Comparison of ENCODE assay signal across 13 cellular contexts in genomic region chr17:40614431-40615294, GRCh38. TPM values are rescaled to one million over a fixed set of nuclear protein-coding genes. Genes with fewer than 3 reads are reported as not detected.
DNase-seq lines count a peak whose midpoint lies in the region; ATAC-seq and TF ChIP-seq lines count a peak whose summit lies in the region.
"Had no signal": no experiment of that assay in that cellular context is flagged by ENCODE, and none has a peak within 500 bp of the region (broad histone marks: within the 10 kb centered on the region; RNA-seq: fewer than 3 reads in every experiment).

No MANE protein-coding gene starts in this region.

- H3K36me3 Mint-ChIP-seq in activated T-cell treated with anti-CD3 and anti-CD28 coated beads, Interleukin-2, amount 50 U/mL, for 72 hours (ENCODE audit: insufficient read depth in 2 of 2) = no peaks in the 10 kb centered on the region
- H3K36me3 Mint-ChIP-seq in nephron progenitor cell (ENCODE audit: low read depth) = no peaks in the 10 kb centered on the region

- peaks cover 0 to 2% of the 10 kb centered on the region in 2 donors for H3K4me1 ChIP-seq in right atrium auricular region
- H3K4me1 ChIP-seq: pancreas had no signal

- H3K9me3 ChIP-seq in right atrium auricular region = no peaks in the 10 kb centered on the region
- H3K9me3 ChIP-seq: heart left ventricle, pancreas had no signal

- H3K4me3 Mint-ChIP-seq in activated T-cell treated with anti-CD3 and anti-CD28 coated beads, Interleukin-2, amount 50 U/mL, for 72 hours = peak overlapping the region; percentile 81 to 87
- no peak overlapping the region for H3K4me3 Mint-ChIP-seq in nephron progenitor cell

- DNase-seq in stimulated activated CD4-positive, alpha-beta T cell treated with anti-CD3 and anti-CD28 coated beads, Interleukin-15, amount 100 ng/mL, for 24 hours = peak; percentile 32
- DNase-seq in stimulated activated CD4-positive, alpha-beta T cell treated with anti-CD3 and anti-CD28 coated beads, Interleukin-4, amount 100 ng/mL, for 4 hours = no peak
- no peak for DNase-seq in activated T-cell treated with anti-CD3 and anti-CD28 coated beads, Interleukin-2, amount 50 U/mL, for 72 hours
- DNase-seq in coronary artery (ENCODE audit: low spot score) = no peak
- no peak for DNase-seq in right atrium auricular region (ENCODE audit: low spot score)
- no peak for DNase-seq in NCI-H128 (lab: John Stamatoyannopoulos, UW; ENCODE audit: unreplicated experiment)
- no peak for DNase-seq in nephron progenitor cell
- DNase-seq: activated CD4-positive, CD25-positive, alpha-beta regulatory T cell treated with anti-CD3 and anti-CD28 coated beads, Interleukin-2, amount 50 U/mL, for 72 hours had no signal

- H3K4me1 Mint-ChIP-seq in activated T-cell treated with anti-CD3 and anti-CD28 coated beads, Interleukin-2, amount 50 U/mL, for 72 hours (ENCODE audit: low read depth) = peaks cover 95% of the 10 kb centered on the region
- peaks cover 7% of the 10 kb centered on the region for H3K4me1 Mint-ChIP-seq in nephron progenitor cell

- H3K27ac ChIP-seq in coronary artery (no peak overlapping the region), right atrium auricular region (no peak overlapping the region)
- H3K27ac ChIP-seq: cardiac muscle cell, pancreas had no signal

- ATAC-seq in HG02852 (IDR thresholded peaks at IDR 0.05; ENCODE audit: unreplicated experiment) = peak; percentile 35
- peak; percentile 15 to 36 for ATAC-seq in activated T-cell treated with anti-CD3 and anti-CD28 coated beads, Interleukin-2, amount 50 U/mL, for 72 hours (replicated peaks in 1 of 2)

- H3K27me3 ChIP-seq in right atrium auricular region = no peaks in the 10 kb centered on the region
- H3K27me3 ChIP-seq: cardiac muscle cell had no signal

- no peaks in the 10 kb centered on the region for H3K27me3 Mint-ChIP-seq in activated T-cell treated with anti-CD3 and anti-CD28 coated beads, Interleukin-2, amount 50 U/mL, for 72 hours (ENCODE audit: low read depth)
- H3K27me3 Mint-ChIP-seq in nephron progenitor cell (ENCODE audit: low read depth, poor library complexity) = peaks cover 46% of the 10 kb centered on the region

- peak overlapping the region; percentile 95 for H3K27ac Mint-ChIP-seq in activated T-cell treated with anti-CD3 and anti-CD28 coated beads, Interleukin-2, amount 50 U/mL, for 72 hours
- no peak overlapping the region for H3K27ac Mint-ChIP-seq in nephron progenitor cell

- H3K9me3 Mint-ChIP-seq in activated T-cell treated with anti-CD3 and anti-CD28 coated beads, Interleukin-2, amount 50 U/mL, for 72 hours = no peaks in the 10 kb centered on the region
- no peaks in the 10 kb centered on the region for H3K9me3 Mint-ChIP-seq in nephron progenitor cell

- TF ChIP-seq CTCF in coronary artery (IDR thresholded peaks at IDR 0.05) (no peak), right atrium auricular region (IDR thresholded peaks at IDR 0.05) (no peak), nephron progenitor cell (IDR thresholded peaks at IDR 0.05) (no peak)

- H3K36me3 ChIP-seq in right atrium auricular region = no peaks in the 10 kb centered on the region
- H3K36me3 ChIP-seq: cardiac muscle cell, heart left ventricle, pancreas had no signal

- H3K4me3 ChIP-seq in coronary artery (no peak overlapping the region), right atrium auricular region (no peak overlapping the region)
- H3K4me3 ChIP-seq: cardiac muscle cell, heart left ventricle, pancreas had no signal

RNA-seq across cellular contexts. Expression of gene SMARCE1, which starts 33.0 kb away (rescaled TPM):
- 100 to 1,000 TPM in 1 of 2 donors, 10 to 100 TPM in 1; 98.1 to 114 TPM for total RNA-seq in activated T-cell treated with anti-CD3 and anti-CD28 coated beads, Interleukin-2, amount 50 U/mL, for 72 hours
- total RNA-seq in right atrium auricular region = 10 to 100 TPM; 50.4 to 54.9 TPM

RNA-seq across cellular contexts. Expression of gene CCR7, which starts 49.4 kb away (rescaled TPM):
- 100 to 1,000 TPM; 311 to 371 TPM for total RNA-seq in activated T-cell treated with anti-CD3 and anti-CD28 coated beads, Interleukin-2, amount 50 U/mL, for 72 hours
- under 1 TPM in 1 of 2 donors, not detected in 1; 0.28 TPM for total RNA-seq in right atrium auricular region
- total RNA-seq: cardiac muscle cell had no signal

RNA-seq across cellular contexts. Expression of gene KRT222, which starts 50.3 kb away (rescaled TPM):
- total RNA-seq in activated T-cell treated with anti-CD3 and anti-CD28 coated beads, Interleukin-2, amount 50 U/mL, for 72 hours = not detected
- total RNA-seq in right atrium auricular region = under 1 TPM in 1 of 2 donors, not detected in 1; 0.94 TPM
- total RNA-seq: cardiac muscle cell, IMR-90 had no signal

Comparison
In these comparisons a context has a peak if more than half of its experiments do, and no peak if none do; other contexts are left out.
1. RNA of gene CCR7, which starts 49.4 kb away (total RNA-seq): 311 to 371 TPM in activated T-cell treated with anti-CD3 and anti-CD28 coated beads, Interleukin-2, amount 50 U/mL, for 72 hours; 0.28 TPM in right atrium auricular region; every median in the first group is over 100 times any median in the second.